In genomic region chr21:27213328-27213727, GRCh38 we compare ENCODE assay signal across 13 cellular contexts.
DNase-seq lines count a peak whose midpoint lies in the region; ATAC-seq and TF ChIP-seq lines count a peak whose summit lies in the region.
"Had no signal": no experiment of that assay in that cellular context is flagged by ENCODE, and none has a peak within 500 bp of the region (broad histone marks: within the 10 kb centered on the region; RNA-seq: fewer than 3 reads in every experiment).

No MANE protein-coding gene starts in this region.

- H3K27me3 Mint-ChIP-seq in chondrocyte (ENCODE audit: low read depth): no peaks in the 10 kb centered on the region

- H3K36me3 Mint-ChIP-seq in chondrocyte (ENCODE audit: low read depth): no peaks in the 10 kb centered on the region

- POLR2A ChIA-PET in BJ (lab: Charles Lee): no interaction called here

- ATAC-seq in HG02763 (IDR thresholded peaks at IDR 0.05; ENCODE audit: unreplicated experiment) (no peak), GM21786 (IDR thresholded peaks at IDR 0.05; ENCODE audit: unreplicated experiment) (no peak)

- CTCF ChIA-PET in BJ (lab: Yijun Ruan, JAX): interaction anchor here (0.7 to 1.2 kb wide), 2 partner anchors 54 to 247 kb away, joined by 3 read pairs; partner anchors contain the start of gene ADAMTS5

- no peak overlapping the region for H3K4me3 ChIP-seq in BJ (ENCODE audit: low read depth, low read length)
- H3K4me3 ChIP-seq: MG63 had no signal

- H3K9me3 Mint-ChIP-seq in chondrocyte (ENCODE audit: low read depth): peaks cover 6% of the 10 kb centered on the region

- H3K4me3 Mint-ChIP-seq in chondrocyte (ENCODE audit: unreplicated experiment): no peak overlapping the region
- H3K4me3 Mint-ChIP-seq: brain had no signal

- H3K27ac Mint-ChIP-seq in chondrocyte (ENCODE audit: unreplicated experiment): no peak overlapping the region
- H3K27ac Mint-ChIP-seq: activated T-helper 2 cell treated with anti-CD3 and anti-CD28 coated beads, Interferon-gamma antibody, Interleukin-2, Interleukin-4, amounts not matched to agents 10 μg/mL and 5 μg/mL and 100 μg/mL, durations not matched to agents 14 hours and 24 hours and 36 hours; brain had no signal

- H3K4me1 Mint-ChIP-seq in chondrocyte (ENCODE audit: low read depth): no peaks in the 10 kb centered on the region

- H3K36me3 ChIP-seq in BJ (ENCODE audit: control insufficient read depth, insufficient read depth, low read length): no peaks in the 10 kb centered on the region
- H3K36me3 ChIP-seq: MG63 had no signal

- DNase-seq in BJ (ENCODE audit: low read depth) (no peak), LHCN-M2 (ENCODE audit: low read depth) (peak; percentile 45), chondrocyte (ENCODE audit: low spot score) (no peak), kidney tubule cell (ENCODE audit: low spot score) (peak; percentile 4), mucosa of gallbladder (ENCODE audit: low spot score) (no peak)
- DNase-seq in stimulated activated CD4-positive, alpha-beta T cell treated with anti-CD3 and anti-CD28 coated beads, Interleukin-4, amount 100 ng/mL, for 4 hours: no peak
- DNase-seq: activated CD4-positive, alpha-beta T cell treated with anti-CD3 and anti-CD28 coated beads for 4 hours; Calu3; MG63 had no signal

- H3K27me3 ChIP-seq in BJ (ENCODE audit: control insufficient read depth, insufficient read depth, low read length): no peaks in the 10 kb centered on the region
- H3K27me3 ChIP-seq: MG63 had no signal

- TF ChIP-seq CTCF in BJ (IDR thresholded peaks at IDR 0.05; ENCODE audit: insufficient read depth, low read depth, low read length): peak; percentile 35
- peak; percentile 72 for TF ChIP-seq CTCF in chondrocyte (IDR thresholded peaks at IDR 0.05)

Comparison
In these comparisons a context has a peak if more than half of its experiments do, and no peak if none do; other contexts are left out.
1. DNase-seq: peak in LHCN-M2 (single experiment) and kidney tubule cell (single experiment); none in BJ (single experiment), chondrocyte (single experiment), mucosa of gallbladder (single experiment) and stimulated activated CD4-positive, alpha-beta T cell treated with anti-CD3 and anti-CD28 coated beads, Interleukin-4, amount 100 ng/mL, for 4 hours (0 of 2).